25 cellular contexts compared by ENCODE assay signal in genomic region chr7:45161842-45162241, GRCh38. TPM values are rescaled to one million over a fixed set of nuclear protein-coding genes. Genes with fewer than 3 reads are reported as not detected.
A peak's percentile ranks its signal among the peaks of the same experiment; 100 is the strongest.
DNase-seq lines count a peak whose midpoint lies in the region; ATAC-seq and TF ChIP-seq lines count a peak whose summit lies in the region.
"Had no signal": no experiment of that assay in that cellular context is flagged by ENCODE, and none has a peak within 500 bp of the region (broad histone marks: within the 10 kb centered on the region; RNA-seq: fewer than 3 reads in every experiment).

No MANE protein-coding gene starts in this region.

- 93% methylated on average over 5 to 9 of the region's 9 CpGs for WGBS in endodermal cell (ENCODE audit: insufficient coverage in 1 of 2, insufficient read length in 1 of 2), 2 experiments

- no peak for ATAC-seq in stimulated activated effector memory CD8-positive, alpha-beta T cell treated with anti-CD3 and anti-CD28 coated beads, Interleukin-12 subunit alpha, Interleukin-12 subunit beta, amount 100 ng/mL, for 72 hours
- ATAC-seq in GM19351 (IDR thresholded peaks at IDR 0.05; ENCODE audit: unreplicated experiment) (no peak), HG03457 (IDR thresholded peaks at IDR 0.05; ENCODE audit: unreplicated experiment) (no peak)
- ATAC-seq: CD8-positive, alpha-beta T cell; HCT116; Panc1 had no signal

- peaks cover 2% of the 10 kb centered on the region for H3K4me1 Mint-ChIP-seq in endodermal cell
- H3K4me1 Mint-ChIP-seq in stimulated activated effector memory CD8-positive, alpha-beta T cell treated with anti-CD3 and anti-CD28 coated beads, Interleukin-12 subunit alpha, Interleukin-12 subunit beta, amount 100 ng/mL, for 72 hours = peaks cover 12% of the 10 kb centered on the region

- no peaks in the 10 kb centered on the region for H4K20me1 ChIP-seq in BLaER1

- no peak for TF ChIP-seq CTCF in endodermal cell (conservative IDR thresholded peaks at IDR 0.05)

- no peak overlapping the region for H3K4me3 ChIP-seq in BLaER1
- no peak overlapping the region for H3K4me3 ChIP-seq in endodermal cell (ENCODE audit: low read length)
- H3K4me3 ChIP-seq: SJCRH30 had no signal

- peaks cover 39% of the 10 kb centered on the region for H3K27me3 Mint-ChIP-seq in endodermal cell (ENCODE audit: insufficient read depth)

- H3K9ac ChIP-seq in BLaER1 (no peak overlapping the region), endodermal cell (ENCODE audit: extremely low read depth, low read length, poor library complexity, severe bottlenecking) (no peak overlapping the region)

- no peak overlapping the region for H3K4me3 Mint-ChIP-seq in endodermal cell
- no peak overlapping the region for H3K4me3 Mint-ChIP-seq in stimulated activated effector memory CD8-positive, alpha-beta T cell treated with anti-CD3 and anti-CD28 coated beads, Interleukin-12 subunit alpha, Interleukin-12 subunit beta, amount 100 ng/mL, for 72 hours
- H3K4me3 Mint-ChIP-seq: CD8-positive, alpha-beta T cell; IgD-negative memory B cell had no signal

- H3K9me3 Mint-ChIP-seq in endodermal cell = peaks cover 1% of the 10 kb centered on the region
- peaks cover 6% of the 10 kb centered on the region for H3K9me3 Mint-ChIP-seq in stimulated activated effector memory CD8-positive, alpha-beta T cell treated with anti-CD3 and anti-CD28 coated beads, Interleukin-12 subunit alpha, Interleukin-12 subunit beta, amount 100 ng/mL, for 72 hours

- H3K4me2 ChIP-seq in BLaER1 = peak overlapping the region; percentile 78

- H3K27me3 ChIP-seq in BLaER1 = peaks cover 26% of the 10 kb centered on the region
- peaks cover 37% of the 10 kb centered on the region for H3K27me3 ChIP-seq in endodermal cell (ENCODE audit: control insufficient read depth, insufficient read depth, low read length, poor library complexity, severe bottlenecking)

- peak overlapping the region; percentile 81 for H3K27ac ChIP-seq in BLaER1
- H3K27ac ChIP-seq in endodermal cell (ENCODE audit: low read depth, low read length) = no peak overlapping the region
- H3K27ac ChIP-seq: 22Rv1, SJCRH30 had no signal

- H3K36me3 Mint-ChIP-seq in endodermal cell (ENCODE audit: low read depth) = no peaks in the 10 kb centered on the region
- no peaks in the 10 kb centered on the region for H3K36me3 Mint-ChIP-seq in stimulated activated effector memory CD8-positive, alpha-beta T cell treated with anti-CD3 and anti-CD28 coated beads, Interleukin-12 subunit alpha, Interleukin-12 subunit beta, amount 100 ng/mL, for 72 hours
- H3K36me3 Mint-ChIP-seq: CD8-positive, alpha-beta T cell; IgD-negative memory B cell had no signal

- H3K9me3 ChIP-seq in BLaER1 (peaks cover 28% of the 10 kb centered on the region), endodermal cell (ENCODE audit: control insufficient read depth, low read length) (no peaks in the 10 kb centered on the region)
- H3K9me3 ChIP-seq: SJCRH30 had no signal

- H3K36me3 ChIP-seq in BLaER1 = no peaks in the 10 kb centered on the region
- no peaks in the 10 kb centered on the region for H3K36me3 ChIP-seq in endodermal cell (ENCODE audit: control insufficient read depth, insufficient read depth, low read length)
- H3K36me3 ChIP-seq: SJCRH30 had no signal

- no peak overlapping the region for H3K27ac Mint-ChIP-seq in endodermal cell
- H3K27ac Mint-ChIP-seq in stimulated activated effector memory CD8-positive, alpha-beta T cell treated with anti-CD3 and anti-CD28 coated beads, Interleukin-12 subunit alpha, Interleukin-12 subunit beta, amount 100 ng/mL, for 72 hours = peak overlapping the region; percentile 51
- H3K27ac Mint-ChIP-seq: CD8-positive, alpha-beta T cell had no signal

- H3K4me1 ChIP-seq in BLaER1 (peaks cover 30% of the 10 kb centered on the region), endodermal cell (ENCODE audit: control insufficient read depth, insufficient read depth, low read length) (no peaks in the 10 kb centered on the region)
- H3K4me1 ChIP-seq: SJCRH30 had no signal

- DNase-seq in activated effector memory CD4-positive, alpha-beta T cell treated with anti-CD3 and anti-CD28 coated beads, Interleukin-2, amount 50 U/mL, for 16 hours = peak; percentile 48
- DNase-seq in activated effector memory CD4-positive, alpha-beta T cell treated with Interleukin-2 at 50 U/mL for 16 hours = no peak
- peak; percentile 29 for DNase-seq in endodermal cell
- DNase-seq in stimulated activated effector memory CD8-positive, alpha-beta T cell treated with anti-CD3 and anti-CD28 coated beads, Interleukin-12 subunit alpha, Interleukin-12 subunit beta, amount 100 ng/mL, for 72 hours (ENCODE audit: low spot score in 2 of 2) = no peak
- no peak for DNase-seq in UCSD-AML1 (lab: John Stamatoyannopoulos, UW; ENCODE audit: unreplicated experiment)
- DNase-seq: ACHN; C1 segment of cervical spinal cord; CD8-positive, alpha-beta T cell; DMS153; NCI-H1105 treated with DMSO at 0.1 percent for 48 hours; NCI-H1694; NCI-H2081; NCI-H2171; NCI-H345; NCI-H524 treated with DMSO at 0.1 percent for 48 hours; NCI-H82; SJCRH30 had no signal

RNA-seq across cellular contexts. Expression of gene RAMP3, which starts 4.3 kb away (rescaled TPM):
- total RNA-seq in endodermal cell = not detected
- not detected for polyA plus RNA-seq in endodermal cell (2013, experiment 1 of 2)
- polyA plus RNA-seq in endodermal cell (2013, experiment 2 of 2) = not detected
- total RNA-seq: CD8-positive, alpha-beta T cell; G401; SJCRH30 had no signal
- polyA plus RNA-seq: IgD-negative memory B cell had no signal

RNA-seq across cellular contexts. Expression of gene TBRG4, which starts 50.3 kb away (rescaled TPM):
- 10 to 100 TPM; 66.7 to 95.9 TPM for total RNA-seq in endodermal cell
- 52.1 TPM for polyA plus RNA-seq in endodermal cell (2013, experiment 1 of 2)
- polyA plus RNA-seq in endodermal cell (2013, experiment 2 of 2) = 54.2 TPM

Comparison
In these comparisons a context has a peak if more than half of its experiments do, and no peak if none do; other contexts are left out.
1. DNase-seq: peak in activated effector memory CD4-positive, alpha-beta T cell treated with anti-CD3 and anti-CD28 coated beads, Interleukin-2, amount 50 U/mL, for 16 hours (single experiment) and endodermal cell (single experiment); none in activated effector memory CD4-positive, alpha-beta T cell treated with Interleukin-2 at 50 U/mL for 16 hours (single experiment), stimulated activated effector memory CD8-positive, alpha-beta T cell treated with anti-CD3 and anti-CD28 coated beads, Interleukin-12 subunit alpha, Interleukin-12 subunit beta, amount 100 ng/mL, for 72 hours (0 of 2) and UCSD-AML1 (single experiment).